8 cellular contexts compared by ENCODE assay signal in genomic region chr2:37570773-37571570, GRCh38.
DNase-seq lines count a peak whose midpoint lies in the region; ATAC-seq, FAIRE-seq and TF ChIP-seq lines count a peak whose summit lies in the region.

No MANE protein-coding gene starts in this region.

- no peak for TF ChIP-seq POLR2A in endothelial cell of umbilical vein (IDR thresholded peaks at IDR 0.05; ENCODE audit: low read depth, low read length)

- CTCF ChIA-PET in endothelial cell of umbilical vein (lab: Charles Lee): no interaction called here

- no peaks in the 10 kb centered on the region for H4K20me1 ChIP-seq in endothelial cell of umbilical vein (replicated peaks; ENCODE audit: control insufficient read depth, extremely low read depth, insufficient read depth, low read length)

- dilution Hi-C loops in endothelial cell of umbilical vein (cut with MboI; ENCODE audit: extremely low pct_ligation_motif_present, low sequenced_read_pairs): no loop called here

- no peak overlapping the region for H3K4me2 ChIP-seq in endothelial cell of umbilical vein (ENCODE audit: insufficient read depth, low read length)

- intact Hi-C loops in endothelial cell of umbilical vein (cut with micrococcal nuclease): no loop called here

- H3K9ac ChIP-seq in endothelial cell of umbilical vein (replicated peaks; ENCODE audit: extremely low read depth, insufficient read depth, low read length): no peak overlapping the region

- TF ChIP-seq CTCF in endothelial cell of umbilical vein (IDR thresholded peaks at IDR 0.05; ENCODE audit: extremely low read depth in 1 of 2, insufficient read depth in 1 of 2, low read depth in 1 of 2, low read length in 2 of 2): no peak

- POLR2A ChIA-PET in endothelial cell of umbilical vein (lab: Charles Lee): no interaction called here

- H3K9me1 ChIP-seq in endothelial cell of umbilical vein (replicated peaks; ENCODE audit: control insufficient read depth, extremely low read depth, insufficient read depth, low read length): no peaks in the 10 kb centered on the region

- no TSS peak for BruUV-seq in endothelial cell of umbilical vein (replicated peaks; lab: Mats Ljungman, UMichigan)

- no peak overlapping the region for H3K4me3 ChIP-seq in endothelial cell of umbilical vein (replicated peaks in 1 of 3; ENCODE audit: insufficient read depth in 1 of 3, low read depth in 1 of 3, low read length in 3 of 3)

- peak overlapping the region; percentile 35 for H2AFZ ChIP-seq in endothelial cell of umbilical vein (ENCODE audit: low read depth, low read length)

- H3K27me3 ChIP-seq in endothelial cell of umbilical vein (ENCODE audit: control insufficient read depth in 2 of 2, insufficient read depth in 2 of 2, low read length in 2 of 2): no peaks in the 10 kb centered on the region

- no peaks in the 10 kb centered on the region for H3K79me2 ChIP-seq in endothelial cell of umbilical vein (ENCODE audit: control insufficient read depth, insufficient read depth, low read length)

- ATAC-seq in GM19468 (IDR thresholded peaks at IDR 0.05; ENCODE audit: extremely low read depth, unreplicated experiment) (peak; percentile 55), HG03520 (IDR thresholded peaks at IDR 0.05; ENCODE audit: unreplicated experiment) (peak; percentile 87)

- H3K4me1 ChIP-seq in endothelial cell of umbilical vein (ENCODE audit: control insufficient read depth, extremely low read depth, insufficient read depth, low read length): peaks cover 19% of the 10 kb centered on the region

- H3K9me3 ChIP-seq in endothelial cell of umbilical vein (replicated peaks; ENCODE audit: control insufficient read depth, insufficient read depth, low read length): no peaks in the 10 kb centered on the region

- no peak for FAIRE-seq in endothelial cell of umbilical vein (lab: Jason Lieb, UNC)

- H3K27ac ChIP-seq in endothelial cell of umbilical vein (ENCODE audit: insufficient read depth, low read depth, low read length): no peak overlapping the region

- DNase-seq in GM04503 (ENCODE audit: low read depth) (peak; percentile 78), endothelial cell of umbilical vein (ENCODE audit: low read depth, low spot score) (no peak), NCI-H2227 treated with DMSO at 0.1 percent for 48 hours (lab: John Stamatoyannopoulos, UW) (no peak), DMS79 (lab: John Stamatoyannopoulos, UW) (no peak), activated gamma-delta T cell (lab: John Stamatoyannopoulos, UW) (no peak)
- DNase-seq in stimulated activated CD4-positive, alpha-beta T cell treated with anti-CD3 and anti-CD28 coated beads, Interleukin-4, amount 100 ng/mL, for 1 hour: peak; percentile 24

- no peaks in the 10 kb centered on the region for H3K36me3 ChIP-seq in endothelial cell of umbilical vein (ENCODE audit: control insufficient read depth in 2 of 2, extremely low read depth in 1 of 2, insufficient read depth in 2 of 2, low read length in 2 of 2)

TF ChIP-seq in endothelial cell of umbilical vein, 7 proteins besides CTCF, POLR2A, EP300 and RAD21:
- no peak for TF ChIP-seq GATA2 (IDR thresholded peaks at IDR 0.05; ENCODE audit: insufficient read depth, insufficient read length, low read depth, low read length)
- TF ChIP-seq JUN (IDR thresholded peaks at IDR 0.05; ENCODE audit: borderline replicate concordance, insufficient read depth, insufficient read length, low read depth): no peak
- TF ChIP-seq MYC (IDR thresholded peaks at IDR 0.05; ENCODE audit: low read depth, low read length): no peak
- TF ChIP-seq POLR2AphosphoS5 (IDR thresholded peaks at IDR 0.05; ENCODE audit: insufficient read depth, low read depth, low read length): no peak
- no peak for TF ChIP-seq EZH2 (IDR thresholded peaks at IDR 0.05; ENCODE audit: borderline replicate concordance, low read depth, low read length, severe bottlenecking)
- no peak for TF ChIP-seq MAX (IDR thresholded peaks at IDR 0.05; ENCODE audit: insufficient read depth, insufficient read length)
- TF ChIP-seq FOS (IDR thresholded peaks at IDR 0.05; ENCODE audit: borderline replicate concordance, insufficient read depth, low read length): no peak

Comparison
In these comparisons a context has a peak if more than half of its experiments do, and no peak if none do; other contexts are left out.
1. DNase-seq: peak in GM04503 (single experiment) and stimulated activated CD4-positive, alpha-beta T cell treated with anti-CD3 and anti-CD28 coated beads, Interleukin-4, amount 100 ng/mL, for 1 hour (single experiment); none in endothelial cell of umbilical vein (single experiment), NCI-H2227 treated with DMSO at 0.1 percent for 48 hours (single experiment), DMS79 (single experiment) and activated gamma-delta T cell (single experiment).